ENCODE assay signal across 8 cellular contexts in genomic region chr18:24016643-24017042, GRCh38. TPM values are rescaled to one million over a fixed set of nuclear protein-coding genes. Genes with fewer than 3 reads are reported as not detected.
DNase-seq lines count a peak whose midpoint lies in the region; ATAC-seq and TF ChIP-seq lines count a peak whose summit lies in the region.

No MANE protein-coding gene starts in this region.

- H3K79me2 ChIP-seq in GM23338 (replicated peaks; ENCODE audit: insufficient read depth), result peaks cover 70% of the 10 kb centered on the region

- H3K9me2 ChIP-seq in GM23338 (ENCODE audit: insufficient read depth), result no peaks in the 10 kb centered on the region

- H3K27ac ChIP-seq in CD4-positive, CD25-positive, alpha-beta regulatory T cell (ENCODE audit: insufficient read depth, low read length, poor library complexity, severe bottlenecking), result peak overlapping the region; percentile 93
- H3K27ac ChIP-seq in GM23338 (ENCODE audit: low read depth) (no peak overlapping the region), WERI-Rb-1 (no peak overlapping the region)

- H4K20me1 ChIP-seq in GM23338 (replicated peaks; ENCODE audit: insufficient read depth), result peaks cover 11% of the 10 kb centered on the region; the same call in 1 of the 2 replicates

- H3K4me1 Mint-ChIP-seq in CD4-positive, CD25-positive, alpha-beta regulatory T cell, result peaks cover 34 to 80% (median 59%) of the 10 kb centered on the region in 4 donors
- peaks cover 53% of the 10 kb centered on the region for H3K4me1 Mint-ChIP-seq in GM23338

- H3K4me1 ChIP-seq in CD4-positive, CD25-positive, alpha-beta regulatory T cell (ENCODE audit: control insufficient read depth, insufficient read depth, low read length, poor library complexity, severe bottlenecking), result peaks cover 80% of the 10 kb centered on the region
- H3K4me1 ChIP-seq in GM23338 (ENCODE audit: insufficient read depth), result peaks cover 54% of the 10 kb centered on the region

- H3K36me3 ChIP-seq in CD4-positive, CD25-positive, alpha-beta regulatory T cell (ENCODE audit: control insufficient read depth, insufficient read depth, low read length), result peaks cover 16% of the 10 kb centered on the region
- no peaks in the 10 kb centered on the region for H3K36me3 ChIP-seq in GM23338 (ENCODE audit: insufficient read depth)
- 0 out of 2 replicates have a peak, but pooled peaks cover 3% of the 10 kb centered on the region for H3K36me3 ChIP-seq in WERI-Rb-1

- no peak for DNase-seq in CD4-positive, CD25-positive, alpha-beta regulatory T cell
- peak; percentile 50 for DNase-seq in GM23338 (ENCODE audit: low spot score)
- DNase-seq in WERI-Rb-1, result no peak
- DNase-seq in kidney glomerular epithelial cell (lab: John Stamatoyannopoulos, UW), result peak; percentile 17
- no peak for DNase-seq in omental fat pad (ENCODE audit: low spot score)

- H3K4me2 ChIP-seq in GM23338, result peak overlapping the region; percentile 82

- ATAC-seq in CD4-positive, CD25-positive, alpha-beta regulatory T cell (ENCODE audit: low read depth in 2 of 2), result no peak
- peak; percentile 13 for ATAC-seq in GM23338
- ATAC-seq in GM18909 (IDR thresholded peaks at IDR 0.05; ENCODE audit: poor library complexity, unreplicated experiment), result no peak
- no peak for ATAC-seq in omental fat pad (ENCODE audit: low FRiP score)
- no peak for ATAC-seq in HG03280 (IDR thresholded peaks at IDR 0.05; ENCODE audit: unreplicated experiment)
- no peak for ATAC-seq in GM21447 (IDR thresholded peaks at IDR 0.05; ENCODE audit: unreplicated experiment)

- no peaks in the 10 kb centered on the region for H3K27me3 ChIP-seq in CD4-positive, CD25-positive, alpha-beta regulatory T cell (ENCODE audit: control insufficient read depth, insufficient read depth, low read length)
- no peaks in the 10 kb centered on the region for H3K27me3 ChIP-seq in GM23338 (ENCODE audit: insufficient read depth)
- H3K27me3 ChIP-seq in WERI-Rb-1 (ENCODE audit: insufficient read depth, low read depth, severe bottlenecking), result no peaks in the 10 kb centered on the region

- H3F3A ChIP-seq in GM23338 (replicated peaks; ENCODE audit: low read depth), result peaks cover 10% of the 10 kb centered on the region

- H3K27ac Mint-ChIP-seq in CD4-positive, CD25-positive, alpha-beta regulatory T cell, result peak overlapping the region; percentile 68 to 96 (median 77)
- H3K27ac Mint-ChIP-seq in GM23338, result no peak overlapping the region

- H3K4me3 ChIP-seq in CD4-positive, CD25-positive, alpha-beta regulatory T cell (ENCODE audit: low read depth, low read length), result peak overlapping the region; percentile 99
- peak overlapping the region; percentile 89 for H3K4me3 ChIP-seq in GM23338
- H3K4me3 ChIP-seq in WERI-Rb-1 (ENCODE audit: low read depth, low read length), result no peak overlapping the region

- peak overlapping the region; percentile 97 to 99 (median 98) for H3K4me3 Mint-ChIP-seq in CD4-positive, CD25-positive, alpha-beta regulatory T cell
- H3K4me3 Mint-ChIP-seq in GM23338, result peak overlapping the region; percentile 85

- TF ChIP-seq CTCF in GM23338 (conservative IDR thresholded peaks at IDR 0.05; ENCODE audit: low read depth in 2 of 2), result peak in 1 of 2 experiments; percentile 56; a peak in 3 of 4 replicates
- peak; percentile 37 for TF ChIP-seq CTCF in WERI-Rb-1 (IDR thresholded peaks at IDR 0.05; ENCODE audit: low read depth, low read length)
- no peak for TF ChIP-seq CTCF in omental fat pad (IDR thresholded peaks at IDR 0.05)

- H3K9me3 ChIP-seq in CD4-positive, CD25-positive, alpha-beta regulatory T cell (ENCODE audit: control insufficient read depth in 2 of 2, low read length in 2 of 2), result no peaks in the 10 kb centered on the region
- H3K9me3 ChIP-seq in WERI-Rb-1 (ENCODE audit: severe bottlenecking), result no peaks in the 10 kb centered on the region

- no peak overlapping the region for H2AFZ ChIP-seq in GM23338

- no peaks in the 10 kb centered on the region for H3K9me3 Mint-ChIP-seq in CD4-positive, CD25-positive, alpha-beta regulatory T cell
- no peaks in the 10 kb centered on the region; the same call in 2 of the 3 replicates for H3K9me3 Mint-ChIP-seq in GM23338

- no peaks in the 10 kb centered on the region for H3K27me3 Mint-ChIP-seq in CD4-positive, CD25-positive, alpha-beta regulatory T cell
- H3K27me3 Mint-ChIP-seq in GM23338 (ENCODE audit: insufficient read depth, low read depth, poor library complexity), result peaks cover 12% of the 10 kb centered on the region

- peaks cover 43% of the 10 kb centered on the region for H3K36me3 Mint-ChIP-seq in CD4-positive, CD25-positive, alpha-beta regulatory T cell
- H3K36me3 Mint-ChIP-seq in GM23338 (ENCODE audit: low read depth), result no peaks in the 10 kb centered on the region; the same call in 2 of the 3 replicates

TF ChIP-seq in GM23338, 12 proteins besides CTCF, POLR2A, EP300 and RAD21:
- TF ChIP-seq ZNF114 (CRISPR knock-in tag; IDR thresholded peaks at IDR 0.05), result no peak

RNA-seq across cellular contexts. Expression of gene TTC39C, which starts 2.1 kb away (rescaled TPM):
- total RNA-seq in CD4-positive, CD25-positive, alpha-beta regulatory T cell, result 274 TPM
- 100 to 1,000 TPM; 109 to 206 (median 167) TPM for polyA plus RNA-seq in CD4-positive, CD25-positive, alpha-beta regulatory T cell
- total RNA-seq in GM23338 (2014; rRNA removed; shearing (Covaris generic)), result 108 and 136 TPM in 2 replicates
- polyA plus RNA-seq in GM23338 (2016; fragmentation: Nextera tagmentation; extraction: Ambion mirVana), result 69.2 and 69.4 TPM in 2 replicates
- total RNA-seq in omental fat pad, result 10 to 100 TPM; 24.7 to 39.1 (median 34.2) TPM

Comparison
In these comparisons a context has a peak if more than half of its experiments do, and no peak if none do; other contexts are left out.
1. DNase-seq: peak in GM23338 (single experiment) and kidney glomerular epithelial cell (single experiment); none in CD4-positive, CD25-positive, alpha-beta regulatory T cell (0 of 3), WERI-Rb-1 (single experiment) and omental fat pad (single experiment).